ENCODE assay signal across 20 cellular contexts in genomic region chr13:37597477-37597876, GRCh38. TPM values are rescaled to one million over a fixed set of nuclear protein-coding genes. Genes with fewer than 3 reads are reported as not detected.
A peak's percentile ranks its signal among the peaks of the same experiment; 100 is the strongest.
DNase-seq lines count a peak whose midpoint lies in the region; ATAC-seq and TF ChIP-seq lines count a peak whose summit lies in the region.
"Had no signal": no experiment of that assay in that cellular context is flagged by ENCODE, and none has a peak within 500 bp of the region (broad histone marks: within the 10 kb centered on the region; RNA-seq: fewer than 3 reads in every experiment).

No MANE protein-coding gene starts in this region.

- peaks cover 17% of the 10 kb centered on the region for H3K36me3 Mint-ChIP-seq in nephron (ENCODE audit: low read depth)
- H3K36me3 Mint-ChIP-seq: activated CD8-positive, alpha-beta memory T cell treated with anti-CD3 and anti-CD28 coated beads, Interleukin-2, amount 10 ng/mL, durations not matched to agents 7 days and 5 days; natural killer cell treated with Interleukin-12 subunit alpha and Interleukin-12 subunit beta and Interleukin-15 and Interleukin-18, amount 100 ng/mL, for 72 hours had no signal

- H3K4me1 Mint-ChIP-seq in nephron: peaks cover 37% of the 10 kb centered on the region
- H3K4me1 Mint-ChIP-seq: activated CD8-positive, alpha-beta memory T cell treated with anti-CD3 and anti-CD28 coated beads, Interleukin-2, amount 10 ng/mL, durations not matched to agents 7 days and 5 days had no signal

- ATAC-seq in heart left ventricle (no peak), upper lobe of right lung (no peak), HG02970 (IDR thresholded peaks at IDR 0.05; ENCODE audit: low FRiP score, unreplicated experiment) (no peak)
- ATAC-seq: activated CD4-positive, CD25-positive, alpha-beta regulatory T cell treated with anti-CD3 and anti-CD28 coated beads, Interleukin-2, amount 50 U/mL, for 24 hours; activated CD8-positive, alpha-beta memory T cell treated with anti-CD3 and anti-CD28 coated beads, Interleukin-2, amount 10 ng/mL, durations not matched to agents 7 days and 5 days; left ventricle myocardium superior; natural killer cell treated with Interleukin-12 subunit alpha and Interleukin-12 subunit beta and Interleukin-15 and Interleukin-18, amount 100 ng/mL, for 72 hours had no signal

- H3K27ac Mint-ChIP-seq in nephron: peak overlapping the region; percentile 82 to 92 (median 90)
- H3K27ac Mint-ChIP-seq: activated CD8-positive, alpha-beta memory T cell treated with anti-CD3 and anti-CD28 coated beads, Interleukin-2, amount 10 ng/mL, durations not matched to agents 7 days and 5 days; natural killer cell treated with Interleukin-12 subunit alpha and Interleukin-12 subunit beta and Interleukin-15 and Interleukin-18, amount 100 ng/mL, for 72 hours had no signal

- no peak overlapping the region for H3K27ac ChIP-seq in heart left ventricle
- H3K27ac ChIP-seq in right atrium auricular region: no peak overlapping the region
- no peak overlapping the region for H3K27ac ChIP-seq in upper lobe of right lung

- H3K36me3 ChIP-seq in heart left ventricle (no peaks in the 10 kb centered on the region), right atrium auricular region (no peaks in the 10 kb centered on the region), upper lobe of right lung (no peaks in the 10 kb centered on the region)
- H3K36me3 ChIP-seq: HAP-1, transverse colon had no signal

- intact Hi-C loops in heart left ventricle (cut with DNase I): no loop called here
- intact Hi-C loops in upper lobe of right lung (cut with DNase I): no loop called here

- no peaks in the 10 kb centered on the region for H3K9me3 Mint-ChIP-seq in nephron
- H3K9me3 Mint-ChIP-seq: natural killer cell treated with Interleukin-12 subunit alpha and Interleukin-12 subunit beta and Interleukin-15 and Interleukin-18, amount 100 ng/mL, for 72 hours had no signal

- no peaks in the 10 kb centered on the region for H3K27me3 Mint-ChIP-seq in nephron (ENCODE audit: low read depth)
- H3K27me3 Mint-ChIP-seq: activated CD8-positive, alpha-beta memory T cell treated with anti-CD3 and anti-CD28 coated beads, Interleukin-2, amount 10 ng/mL, durations not matched to agents 7 days and 5 days; natural killer cell treated with Interleukin-12 subunit alpha and Interleukin-12 subunit beta and Interleukin-15 and Interleukin-18, amount 100 ng/mL, for 72 hours had no signal

- TF ChIP-seq CTCF in heart left ventricle (IDR thresholded peaks at IDR 0.05): no peak
- TF ChIP-seq CTCF in right atrium auricular region (IDR thresholded peaks at IDR 0.05): no peak
- no peak for TF ChIP-seq CTCF in choroid plexus epithelial cell (conservative IDR thresholded peaks at IDR 0.05; ENCODE audit: low read depth, low read length)
- TF ChIP-seq CTCF in nephron (IDR thresholded peaks at IDR 0.05; ENCODE audit: unreplicated experiment in 3 of 3): no peak
- no peak for TF ChIP-seq CTCF in upper lobe of right lung (IDR thresholded peaks at IDR 0.05)

- H3K4me3 ChIP-seq in heart left ventricle (peak overlapping the region in 8 of 12 donors; percentile 15 to 54 (median 34)), right atrium auricular region (no peak overlapping the region), choroid plexus epithelial cell (ENCODE audit: low read depth, low read length) (peak overlapping the region; percentile 63), upper lobe of right lung (peak overlapping the region; percentile 29)
- H3K4me3 ChIP-seq: HAP-1 had no signal

- DNase-seq in heart left ventricle (no peak), right atrium auricular region (ENCODE audit: low spot score) (no peak), choroid plexus epithelial cell (ENCODE audit: low read depth) (no peak), upper lobe of right lung (no peak), T-helper 1 cell (no peak), NCI-H1092 (lab: John Stamatoyannopoulos, UW) (no peak)
- DNase-seq: activated CD8-positive, alpha-beta memory T cell treated with anti-CD3 and anti-CD28 coated beads, Interleukin-2, amount 10 ng/mL, durations not matched to agents 7 days and 5 days; activated gamma-delta T cell; anterior cingulate cortex; left ventricle myocardium superior; retina; SHP77; stimulated activated CD4-positive, alpha-beta T cell treated with anti-CD3 and anti-CD28 coated beads, Interleukin-4, amount 100 ng/mL, for 24 hours; T-helper 2 cell; transverse colon had no signal

- H3K27me3 ChIP-seq in heart left ventricle: no peaks in the 10 kb centered on the region
- H3K27me3 ChIP-seq in right atrium auricular region: no peaks in the 10 kb centered on the region
- no peaks in the 10 kb centered on the region for H3K27me3 ChIP-seq in upper lobe of right lung
- H3K27me3 ChIP-seq: transverse colon had no signal

- H3K4me3 Mint-ChIP-seq in nephron: peak overlapping the region; percentile 85 to 97 (median 93)
- H3K4me3 Mint-ChIP-seq: activated CD8-positive, alpha-beta memory T cell treated with anti-CD3 and anti-CD28 coated beads, Interleukin-2, amount 10 ng/mL, durations not matched to agents 7 days and 5 days; natural killer cell treated with Interleukin-12 subunit alpha and Interleukin-12 subunit beta and Interleukin-15 and Interleukin-18, amount 100 ng/mL, for 72 hours had no signal

- no peaks in the 10 kb centered on the region for H3K9me3 ChIP-seq in heart left ventricle
- no peaks in the 10 kb centered on the region for H3K9me3 ChIP-seq in right atrium auricular region
- H3K9me3 ChIP-seq in upper lobe of right lung: no peaks in the 10 kb centered on the region
- H3K9me3 ChIP-seq: HAP-1, transverse colon had no signal

- no peak for TF ChIP-seq POLR2A in heart left ventricle (IDR thresholded peaks at IDR 0.05)

- WGBS in heart left ventricle, 4 donors: 13 to 24% (median 23%) methylated on average over 1 of the region's 1 CpG

- H3K4me1 ChIP-seq in heart left ventricle: peaks cover 0 to 28% (median 0%) of the 10 kb centered on the region in 12 donors
- H3K4me1 ChIP-seq in right atrium auricular region: peaks cover 0 to 7% of the 10 kb centered on the region in 2 donors
- H3K4me1 ChIP-seq in upper lobe of right lung: no peaks in the 10 kb centered on the region
- H3K4me1 ChIP-seq: transverse colon had no signal

RNA-seq across cellular contexts. Expression of gene POSTN, which starts 1.1 kb away (rescaled TPM):
- total RNA-seq in heart left ventricle (100 to 1,000 TPM in 1 of 9 donors, 10 to 100 TPM in 7, 1 to 10 TPM in 1; 8.7 to 102 (median 22.9) TPM), right atrium auricular region (100 to 1,000 TPM in 1 of 2 donors, 10 to 100 TPM in 1; 81.2 to 108 TPM), upper lobe of right lung (96.9 TPM)
- 10 to 100 TPM; 24.2 to 27.5 TPM for polyA plus RNA-seq in heart left ventricle
- total RNA-seq: activated CD8-positive, alpha-beta memory T cell treated with anti-CD3 and anti-CD28 coated beads, Interleukin-2, amount 10 ng/mL, durations not matched to agents 7 days and 5 days; natural killer cell treated with Interleukin-12 subunit alpha and Interleukin-12 subunit beta and Interleukin-15 and Interleukin-18, amount 100 ng/mL, for 72 hours had no signal

Comparison
In these comparisons a context has a peak if more than half of its experiments do, and no peak if none do; other contexts are left out.
1. H3K4me3 ChIP-seq: peak in heart left ventricle (8 of 12), choroid plexus epithelial cell (single experiment) and upper lobe of right lung (single experiment); none in right atrium auricular region (0 of 2).